In genomic region chr11:61892085-61892370, GRCh38 we compare ENCODE assay signal across 8 cellular contexts. TPM values are rescaled to one million over a fixed set of nuclear protein-coding genes. Genes with fewer than 3 reads are reported as not detected.
A peak's percentile ranks its signal among the peaks of the same experiment; 100 is the strongest.
DNase-seq lines count a peak whose midpoint lies in the region; ATAC-seq and TF ChIP-seq lines count a peak whose summit lies in the region.

No MANE protein-coding gene starts in this region.

- WGBS in adipose tissue, 3 donors = 16 to 37% (median 25%) methylated on average over 10 to 12 of the region's 12 CpGs
- 60% methylated on average over 1 of the region's 12 CpGs for WGBS in right lobe of liver (ENCODE audit: insufficient coverage, low coverage, low lambda C conversion rate, missing lambda C conversion rate)

- H3K27me3 ChIP-seq in right lobe of liver (no peaks in the 10 kb centered on the region), upper lobe of right lung (no peaks in the 10 kb centered on the region)

- no peaks in the 10 kb centered on the region for H3K9me3 ChIP-seq in right lobe of liver
- no peaks in the 10 kb centered on the region for H3K9me3 ChIP-seq in upper lobe of right lung

- DNase-seq in right lobe of liver = no peak
- DNase-seq in upper lobe of right lung = no peak
- no peak for DNase-seq in G401 (ENCODE audit: low spot score)
- DNase-seq in SKM-1 (lab: John Stamatoyannopoulos, UW; ENCODE audit: unreplicated experiment) = no peak

- in situ Hi-C loops in G401 (cut with HindIII; ENCODE audit: low sequenced_read_pairs) = no loop called here

- no peak for TF ChIP-seq POLR2A in right lobe of liver (IDR thresholded peaks at IDR 0.05)

- H3K27ac ChIP-seq in adipose tissue (ENCODE audit: low read depth, low read length) (peak overlapping the region; percentile 19), right lobe of liver (peak overlapping the region in 1 of 3 donors; percentile 45), upper lobe of right lung (peak overlapping the region; percentile 63)

- ATAC-seq in GM18868 (IDR thresholded peaks at IDR 0.05; ENCODE audit: unreplicated experiment) (peak; percentile 43), HG03066 (IDR thresholded peaks at IDR 0.05; ENCODE audit: low read depth, unreplicated experiment) (peak; percentile 31), right lobe of liver (peak in 2 of 4 donors; percentile 0 to 17), upper lobe of right lung (peak; percentile 4), HG02763 (IDR thresholded peaks at IDR 0.05; ENCODE audit: unreplicated experiment) (no peak)

- peak overlapping the region; percentile 39 to 77 (median 72) for H3K4me3 ChIP-seq in right lobe of liver
- peak overlapping the region; percentile 76 for H3K4me3 ChIP-seq in upper lobe of right lung

- H3K4me1 ChIP-seq in right lobe of liver (peaks cover 0 to 8% (median 2%) of the 10 kb centered on the region in 4 donors), upper lobe of right lung (peaks cover 16% of the 10 kb centered on the region)

- TF ChIP-seq CTCF in right lobe of liver (IDR thresholded peaks at IDR 0.05) (no peak), upper lobe of right lung (IDR thresholded peaks at IDR 0.05) (no peak)

- H3K36me3 ChIP-seq in right lobe of liver (no peaks in the 10 kb centered on the region), upper lobe of right lung (no peaks in the 10 kb centered on the region)

- intact Hi-C loops in right lobe of liver (cut with DNase I) (loop anchor here (10.0 kb wide), 2 partner anchors 87 to 173 kb away; no protein-coding TSS in a partner anchor), upper lobe of right lung (cut with DNase I) (no loop called here)

RNA-seq across cellular contexts. Expression of gene FADS3, which starts 0.7 kb away (rescaled TPM):
- polyA plus RNA-seq in adipose tissue = 100 to 1,000 TPM in 1 of 3 donors, 10 to 100 TPM in 2; 32.5 to 267 (median 64.1) TPM
- total RNA-seq in right lobe of liver (10 to 100 TPM; 13.0 to 69.8 (median 22.7) TPM), upper lobe of right lung (68.5 TPM)
- total RNA-seq in G401 (2014; rRNA removed; shearing (Covaris generic)) = 44.4 and 47.1 TPM in 2 replicates

RNA-seq across cellular contexts. Expression of gene RAB3IL1, which starts 25.3 kb away (rescaled TPM):
- polyA plus RNA-seq in adipose tissue = 10 to 100 TPM in 2 of 3 donors, 1 to 10 TPM in 1; 4.0 to 44.5 (median 16.4) TPM
- total RNA-seq in right lobe of liver (1 to 10 TPM; 3.2 to 9.1 (median 4.2) TPM), upper lobe of right lung (10.6 TPM)
- total RNA-seq in G401 (2014; rRNA removed; shearing (Covaris generic)) = 12.4 and 19.0 TPM in 2 replicates

RNA-seq across cellular contexts. Expression of gene BEST1, which starts 58.1 kb away (rescaled TPM):
- 10 to 100 TPM in 1 of 3 donors, 1 to 10 TPM in 2; 3.0 to 14.8 (median 5.2) TPM for polyA plus RNA-seq in adipose tissue
- 1 to 10 TPM in 3 of 6 experiments, under 1 TPM in 3; 0.55 to 2.3 (median 0.91) TPM for total RNA-seq in right lobe of liver
- total RNA-seq in upper lobe of right lung = 9.6 TPM
- 0.10 and 0.18 TPM in 2 replicates for total RNA-seq in G401 (2014; rRNA removed; shearing (Covaris generic))
